In genomic region chr12:28158353-28158752, GRCh38 we compare ENCODE assay signal across 1 cellular context.
TF ChIP-seq lines count a peak whose summit lies in the region.

No MANE protein-coding gene starts in this region.

TF ChIP-seq in K562, 482 proteins besides CTCF, POLR2A, EP300 and RAD21:
- TF ChIP-seq CHAMP1 (IDR thresholded peaks at IDR 0.05) (peak; percentile 79), PHTF2 (CRISPR knock-in tag; IDR thresholded peaks at IDR 0.05) (no peak), ATF3 (IDR thresholded peaks at IDR 0.05) (peak; percentile 74), ATF3 (CRISPR knock-in tag; conservative IDR thresholded peaks at IDR 0.05) (no peak), ZC3H8 (IDR thresholded peaks at IDR 0.05) (no peak)
